Comparison of ENCODE assay signal across 8 cellular contexts in genomic region chr2:230326453-230327417, GRCh38. TPM values are rescaled to one million over a fixed set of nuclear protein-coding genes. Genes with fewer than 3 reads are reported as not detected.
DNase-seq lines count a peak whose midpoint lies in the region; ATAC-seq and TF ChIP-seq lines count a peak whose summit lies in the region.

Gene SP140L, plus strand, starts transcription at chr2:230327193. Its CDS starts 77 bp downstream, at chr2:230327270.

- H3K36me3 ChIP-seq in sigmoid colon = no peaks in the 10 kb centered on the region
- H3K36me3 ChIP-seq in HAP-1 (replicated peaks) = no peaks in the 10 kb centered on the region

- DNase-seq in AG04449 (ENCODE audit: low read depth, low spot score) = peak; percentile 29
- peak; percentile 84 for DNase-seq in SIG-M5 treated with dmso at 0.1 percent for 504 hours (lab: John Stamatoyannopoulos, UW; ENCODE audit: unreplicated experiment)
- peak; percentile 77 for DNase-seq in activated gamma-delta T cell treated with Interleukin-2 at 50 U/mL for 16 hours
- peak; percentile 91 for DNase-seq in Right ventricle myocardium inferior (ENCODE audit: missing footprints)
- DNase-seq in sigmoid colon = peak; percentile 85
- no peak for DNase-seq in HAP-1 (ENCODE audit: low spot score in 2 of 2)

- TF ChIP-seq CTCF in AG04449 (IDR thresholded peaks at IDR 0.05; ENCODE audit: insufficient read depth, low read length, missing control alignments) (no peak), sigmoid colon (IDR thresholded peaks at IDR 0.05) (no peak)

- CTCF ChIA-PET in AG04449 (lab: Yijun Ruan, JAX) = interaction anchor here (1.1 to 1.5 kb wide), 3 partner anchors 10 to 286 kb away, joined by 3 read pairs; no protein-coding TSS in a partner anchor

- H3K9me3 ChIP-seq in sigmoid colon (peaks cover 0 to 2% (median 0%) of the 10 kb centered on the region in 4 donors), HAP-1 (no peaks in the 10 kb centered on the region)

- intact Hi-C loops in Right ventricle myocardium inferior (cut with DNase I) (no loop called here), sigmoid colon (cut with DNase I) (no loop called here)

- in situ Hi-C loops in HAP-1 (cut with MboI; ENCODE audit: low sequenced_read_pairs) = no loop called here

- peak within 1 kb of the TSS; percentile 67 for H3K4me3 ChIP-seq in AG04449 (ENCODE audit: low read depth, low read length)
- H3K4me3 ChIP-seq in sigmoid colon = peak within 1 kb of the TSS; percentile 33 to 45 (median 40)
- no peak within 1 kb of the TSS for H3K4me3 ChIP-seq in HAP-1

- 3 to 8% methylated on average over 11 of the region's 11 CpGs for WGBS in sigmoid colon, 2 donors

- H3K27ac ChIP-seq in sigmoid colon = peak within 1 kb of the TSS; percentile 57 to 69 (median 64)

- peak; percentile 93 for ATAC-seq in GM19035 (IDR thresholded peaks at IDR 0.05; ENCODE audit: unreplicated experiment)
- peak; percentile 94 for ATAC-seq in HG03196 (IDR thresholded peaks at IDR 0.05; ENCODE audit: unreplicated experiment)
- ATAC-seq in Right ventricle myocardium inferior = peak; percentile 95

- H3K4me1 ChIP-seq in sigmoid colon = peaks cover 0 to 15% (median 2%) of the 10 kb centered on the region in 4 donors
- no peaks in the 10 kb centered on the region for H3K4me1 ChIP-seq in HAP-1

- no peak for TF ChIP-seq EP300 in sigmoid colon (IDR thresholded peaks at IDR 0.05)

- POLR2A ChIA-PET in AG04449 (lab: Yijun Ruan, JAX) = no interaction called here

- no peak for TF ChIP-seq POLR2A in sigmoid colon (IDR thresholded peaks at IDR 0.05)

- no peaks in the 10 kb centered on the region for H3K27me3 ChIP-seq in sigmoid colon
- H3K27me3 ChIP-seq in HAP-1 (ENCODE audit: low read depth) = no peaks in the 10 kb centered on the region

RNA-seq across cellular contexts. Expression of gene SP140L, which starts in this region (rescaled TPM):
- total RNA-seq in Right ventricle myocardium inferior = 6.1 TPM
- total RNA-seq in sigmoid colon = 10 to 100 TPM in 1 of 4 donors, 1 to 10 TPM in 3; 4.3 to 10.5 (median 6.5) TPM
- polyA plus RNA-seq in sigmoid colon = 10 to 100 TPM in 1 of 3 donors, 1 to 10 TPM in 2; 6.5 to 28.2 (median 9.0) TPM

Comparison
In these comparisons a context has a peak if more than half of its experiments do, and no peak if none do; other contexts are left out.
1. DNase-seq: peak in AG04449 (single experiment), SIG-M5 treated with dmso at 0.1 percent for 504 hours (single experiment), activated gamma-delta T cell treated with Interleukin-2 at 50 U/mL for 16 hours (single experiment), Right ventricle myocardium inferior (single experiment) and sigmoid colon (single experiment); none in HAP-1 (0 of 2).
2. Peak in every context shown above with its lines, with median percentiles within 50 percentile points of each other: ATAC-seq.